Comparison of ENCODE assay signal across 13 cellular contexts in the genomic region with DNA sequence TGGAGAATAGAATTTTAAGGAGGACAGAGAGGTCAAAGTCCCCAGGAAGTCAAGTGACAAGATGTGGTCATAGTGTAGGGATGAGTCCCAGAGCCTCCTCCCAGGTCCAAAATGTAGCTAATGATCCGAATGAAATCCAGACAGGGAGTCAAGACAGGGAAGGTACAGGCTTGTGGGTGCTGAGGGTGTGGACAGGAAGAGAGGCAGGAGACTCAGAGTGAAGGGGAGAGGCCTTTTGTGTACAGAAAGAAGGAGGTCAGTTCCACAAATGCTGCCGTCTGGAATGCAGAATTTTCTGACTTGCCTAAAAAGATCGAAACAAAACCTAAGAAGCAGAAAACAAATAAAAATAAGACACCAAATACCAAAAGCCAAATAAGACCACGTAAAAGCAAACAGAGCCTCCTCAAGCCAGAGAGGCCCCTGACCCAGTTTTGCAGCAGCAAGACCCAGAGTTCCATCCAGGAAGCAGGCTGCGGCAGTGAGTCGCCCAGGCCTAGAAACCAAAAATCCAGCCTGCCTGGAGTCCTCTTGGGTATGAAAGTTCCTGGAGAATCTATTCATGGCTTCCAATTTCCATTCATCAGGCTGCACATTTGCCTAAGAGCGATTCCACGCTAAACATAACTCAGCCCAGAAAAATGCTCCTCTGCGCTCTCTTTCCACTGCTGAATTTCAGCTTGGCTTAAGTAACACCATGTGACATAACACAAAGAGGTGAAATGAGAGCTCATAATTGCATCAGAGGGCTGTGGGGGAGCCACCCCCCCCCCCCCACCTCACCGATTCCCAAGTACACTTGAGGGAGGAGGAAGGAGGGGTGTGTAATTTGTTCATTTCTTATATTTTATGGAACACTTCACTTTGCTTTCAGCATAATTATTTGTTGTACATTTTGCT.
DNase-seq lines count a peak whose midpoint lies in the region; ATAC-seq and TF ChIP-seq lines count a peak whose summit lies in the region.
"Had no signal": no experiment of that assay in that cellular context is flagged by ENCODE, and none has a peak within 500 bp of the region (broad histone marks: within the 10 kb centered on the region; RNA-seq: fewer than 3 reads in every experiment).

No MANE protein-coding gene starts in this region.

- peak overlapping the region; percentile 41 for H3K27ac ChIP-seq in neutrophil

- H3K36me3 Mint-ChIP-seq in activated CD4-positive, alpha-beta memory T cell treated with anti-CD3 and anti-CD28 coated beads for 36 hours, result no peaks in the 10 kb centered on the region
- H3K36me3 Mint-ChIP-seq: IgD-negative memory B cell had no signal

- no peaks in the 10 kb centered on the region for H3K36me3 ChIP-seq in neutrophil

- intact Hi-C loops in activated CD4-positive, alpha-beta memory T cell treated with anti-CD3 and anti-CD28 coated beads for 36 hours (cut with micrococcal nuclease), result no loop called here

- ATAC-seq in HG03378 (IDR thresholded peaks at IDR 0.05; ENCODE audit: unreplicated experiment), result no peak
- no peak for ATAC-seq in HG03442 (IDR thresholded peaks at IDR 0.05; ENCODE audit: unreplicated experiment)

- CTCF ChIA-PET in activated CD4-positive, alpha-beta memory T cell treated with anti-CD3 and anti-CD28 coated beads for 36 hours (lab: Charles Lee), result interaction anchor here (0.7 kb wide), 1 partner anchor 18 kb away, joined by 3 read pairs; no protein-coding TSS in a partner anchor

- POLR2A ChIA-PET in activated CD4-positive, alpha-beta memory T cell treated with anti-CD3 and anti-CD28 coated beads for 36 hours (lab: Charles Lee), result no interaction called here

- peaks cover 8% of the 10 kb centered on the region for H3K27me3 Mint-ChIP-seq in activated CD4-positive, alpha-beta memory T cell treated with anti-CD3 and anti-CD28 coated beads for 36 hours

- TF ChIP-seq CTCF in epithelial cell of esophagus (IDR thresholded peaks at IDR 0.05; ENCODE audit: insufficient read depth, low read depth, low read length, missing control alignments), result no peak
- TF ChIP-seq CTCF in neutrophil (IDR thresholded peaks at IDR 0.05), result no peak

- DNase-seq in DMS79 (lab: John Stamatoyannopoulos, UW), result peak; percentile 98
- peak; percentile 24 to 59 for DNase-seq in NCI-H187 (lab: John Stamatoyannopoulos, UW)
- peak; percentile 1 for DNase-seq in epithelial cell of esophagus (ENCODE audit: low read depth)
- no peak for DNase-seq in activated CD4-positive, alpha-beta memory T cell treated with anti-CD3 and anti-CD28 coated beads for 36 hours
- no peak for DNase-seq in middle frontal gyrus (ENCODE audit: extremely low spot score, low spot score)
- DNase-seq: activated CD4-positive, CD25-positive, alpha-beta regulatory T cell treated with anti-CD3 and anti-CD28 coated beads, Interleukin-2, amount 50 U/mL, for 72 hours; activated effector memory CD4-positive, alpha-beta T cell treated with anti-CD3 and anti-CD28 coated beads, Interleukin-2, amount 50 U/mL, for 16 hours; NCI-H446 treated with DMSO at 0.1 percent for 48 hours; stimulated activated CD4-positive, alpha-beta T cell treated with anti-CD3 and anti-CD28 coated beads, Interleukin-4, amount 100 ng/mL, for 24 hours had no signal

- H3K4me3 ChIP-seq in epithelial cell of esophagus (ENCODE audit: low read length) (no peak overlapping the region), neutrophil (ENCODE audit: low read depth in 1 of 2, low read length in 1 of 2) (no peak overlapping the region)

- no peaks in the 10 kb centered on the region for H3K4me1 Mint-ChIP-seq in activated CD4-positive, alpha-beta memory T cell treated with anti-CD3 and anti-CD28 coated beads for 36 hours (ENCODE audit: low read depth)
- H3K4me1 Mint-ChIP-seq: IgD-negative memory B cell had no signal

- H3K4me1 ChIP-seq in neutrophil (ENCODE audit: control insufficient read depth in 1 of 2, insufficient read depth in 1 of 2, low read depth in 1 of 2, low read length in 1 of 2), result peaks cover 10 to 14% of the 10 kb centered on the region in 2 experiments

- no peak overlapping the region for H3K27ac Mint-ChIP-seq in activated CD4-positive, alpha-beta memory T cell treated with anti-CD3 and anti-CD28 coated beads for 36 hours
- H3K27ac Mint-ChIP-seq: IgD-negative memory B cell had no signal

- no peak overlapping the region for H3K4me3 Mint-ChIP-seq in activated CD4-positive, alpha-beta memory T cell treated with anti-CD3 and anti-CD28 coated beads for 36 hours
- H3K4me3 Mint-ChIP-seq: IgD-negative memory B cell had no signal

- no peaks in the 10 kb centered on the region for H3K9me3 Mint-ChIP-seq in activated CD4-positive, alpha-beta memory T cell treated with anti-CD3 and anti-CD28 coated beads for 36 hours

- H3K27me3 ChIP-seq in neutrophil, result no peaks in the 10 kb centered on the region

- no peaks in the 10 kb centered on the region for H3K9me3 ChIP-seq in neutrophil

Comparison
In these comparisons a context has a peak if more than half of its experiments do, and no peak if none do; other contexts are left out.
1. DNase-seq: peak in DMS79 (single experiment), NCI-H187 (2 of 2) and epithelial cell of esophagus (single experiment); none in activated CD4-positive, alpha-beta memory T cell treated with anti-CD3 and anti-CD28 coated beads for 36 hours (single experiment) and middle frontal gyrus (single experiment).